ENCODE assay signal across 8 cellular contexts in the genomic region with DNA sequence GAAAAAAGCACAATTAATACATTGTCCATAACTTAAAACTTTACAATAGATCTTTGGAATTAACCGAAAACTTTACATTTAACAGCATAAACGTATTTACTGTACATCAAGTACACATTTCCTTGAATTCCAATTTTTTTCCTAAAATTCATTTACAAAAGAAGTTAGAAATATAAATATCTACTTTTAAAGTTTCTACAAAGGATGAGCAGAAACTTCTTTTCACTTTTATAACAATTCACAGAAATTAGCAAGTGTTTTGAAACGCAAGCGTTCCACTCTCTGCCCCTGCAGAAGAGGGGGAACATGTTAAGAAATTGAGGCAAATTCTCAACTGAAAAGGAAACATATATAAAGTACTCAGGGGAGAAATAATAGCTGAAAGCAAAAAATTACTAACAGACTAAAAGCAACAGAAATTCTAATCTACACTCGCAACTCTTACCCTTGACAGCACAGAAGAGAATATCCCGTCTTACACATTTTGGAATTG. TPM values are rescaled to one million over a fixed set of nuclear protein-coding genes. Genes with fewer than 3 reads are reported as not detected.
DNase-seq lines count a peak whose midpoint lies in the region; ATAC-seq and TF ChIP-seq lines count a peak whose summit lies in the region.

No MANE protein-coding gene starts in this region.

- H3K27me3 Mint-ChIP-seq in HFFc6 (ENCODE audit: insufficient read depth), result peaks cover 2% of the 10 kb centered on the region; the same call in 1 of the 2 replicates
- H3K27me3 Mint-ChIP-seq in activated T-helper 17 cell treated with anti-CD3 and anti-CD28 coated beads, Interleukin-2, amount 50 U/mL, for 72 hours, result no peaks in the 10 kb centered on the region
- H3K27me3 Mint-ChIP-seq in stimulated activated memory B cell treated with anti-CD40 and anti-IgM and Interleukin-4, amounts not matched to agents 10 μg/mL and 1 μg/mL and 100 μg/mL, for 72 hours, result no peaks in the 10 kb centered on the region

- peak overlapping the region; percentile 95 for H3K9ac ChIP-seq in iPS-18a (ENCODE audit: low read length)

- peaks cover 17% of the 10 kb centered on the region for H3K4me1 ChIP-seq in iPS-18a (ENCODE audit: control insufficient read depth, low read depth, low read length)

- DNase-seq in HFFc6, result no peak
- no peak for DNase-seq in MV-4-11 (lab: John Stamatoyannopoulos, UW)
- no peak for DNase-seq in hepatic stellate cell (ENCODE audit: low spot score)

- peak overlapping the region; percentile 89 for H3K4me3 ChIP-seq in iPS-18a (ENCODE audit: low read length)

- H3K36me3 Mint-ChIP-seq in HFFc6 (ENCODE audit: low read depth), result peaks cover 31% of the 10 kb centered on the region
- peaks cover 60% of the 10 kb centered on the region for H3K36me3 Mint-ChIP-seq in activated T-helper 17 cell treated with anti-CD3 and anti-CD28 coated beads, Interleukin-2, amount 50 U/mL, for 72 hours (ENCODE audit: low read depth)
- peaks cover 17% of the 10 kb centered on the region for H3K36me3 Mint-ChIP-seq in stimulated activated memory B cell treated with anti-CD40 and anti-IgM and Interleukin-4, amounts not matched to agents 10 μg/mL and 1 μg/mL and 100 μg/mL, for 72 hours

- no peak overlapping the region for H3K27ac ChIP-seq in iPS-18a (ENCODE audit: low read length)

- peak overlapping the region; percentile 93 for H3K27ac Mint-ChIP-seq in HFFc6
- H3K27ac Mint-ChIP-seq in activated T-helper 17 cell treated with anti-CD3 and anti-CD28 coated beads, Interleukin-2, amount 50 U/mL, for 72 hours, result peak overlapping the region; percentile 96
- H3K27ac Mint-ChIP-seq in stimulated activated memory B cell treated with anti-CD40 and anti-IgM and Interleukin-4, amounts not matched to agents 10 μg/mL and 1 μg/mL and 100 μg/mL, for 72 hours, result peak overlapping the region; percentile 100

- no peak for ATAC-seq in activated T-helper 17 cell treated with anti-CD3 and anti-CD28 coated beads, Interleukin-2, amount 50 U/mL, for 72 hours (replicated peaks)
- no peak for ATAC-seq in stimulated activated memory B cell treated with anti-CD40 and anti-IgM and Interleukin-4, amounts not matched to agents 10 μg/mL and 1 μg/mL and 100 μg/mL, for 72 hours
- ATAC-seq in HG02981 (IDR thresholded peaks at IDR 0.05; ENCODE audit: unreplicated experiment) (no peak), HG03469 (IDR thresholded peaks at IDR 0.05; ENCODE audit: unreplicated experiment) (no peak)

- no peak for TF ChIP-seq CTCF in HFFc6 (IDR thresholded peaks at IDR 0.05)

- H3K4me3 Mint-ChIP-seq in HFFc6, result peak overlapping the region; percentile 94
- peak overlapping the region; percentile 89 for H3K4me3 Mint-ChIP-seq in activated T-helper 17 cell treated with anti-CD3 and anti-CD28 coated beads, Interleukin-2, amount 50 U/mL, for 72 hours
- peak overlapping the region; percentile 97 for H3K4me3 Mint-ChIP-seq in stimulated activated memory B cell treated with anti-CD40 and anti-IgM and Interleukin-4, amounts not matched to agents 10 μg/mL and 1 μg/mL and 100 μg/mL, for 72 hours

- H3K36me3 ChIP-seq in iPS-18a (ENCODE audit: control insufficient read depth, low read depth, low read length), result no peaks in the 10 kb centered on the region

- H3K9me3 ChIP-seq in iPS-18a (ENCODE audit: control insufficient read depth, low read depth, low read length), result peaks cover 4% of the 10 kb centered on the region

- peaks cover 45% of the 10 kb centered on the region for H3K4me1 Mint-ChIP-seq in HFFc6 (ENCODE audit: low read depth)
- H3K4me1 Mint-ChIP-seq in activated T-helper 17 cell treated with anti-CD3 and anti-CD28 coated beads, Interleukin-2, amount 50 U/mL, for 72 hours, result peaks cover 31% of the 10 kb centered on the region
- H3K4me1 Mint-ChIP-seq in stimulated activated memory B cell treated with anti-CD40 and anti-IgM and Interleukin-4, amounts not matched to agents 10 μg/mL and 1 μg/mL and 100 μg/mL, for 72 hours, result peaks cover 53% of the 10 kb centered on the region

- no peaks in the 10 kb centered on the region for H3K27me3 ChIP-seq in iPS-18a (ENCODE audit: control insufficient read depth, insufficient read depth, low read length)

- 0 out of 2 replicates have a peak, but pooled peaks cover 4% of the 10 kb centered on the region for H3K9me3 Mint-ChIP-seq in HFFc6
- H3K9me3 Mint-ChIP-seq in activated T-helper 17 cell treated with anti-CD3 and anti-CD28 coated beads, Interleukin-2, amount 50 U/mL, for 72 hours, result no peaks in the 10 kb centered on the region
- peaks cover 3% of the 10 kb centered on the region for H3K9me3 Mint-ChIP-seq in stimulated activated memory B cell treated with anti-CD40 and anti-IgM and Interleukin-4, amounts not matched to agents 10 μg/mL and 1 μg/mL and 100 μg/mL, for 72 hours

RNA-seq across cellular contexts. Expression of a gene that starts 1.5 kb away (rescaled TPM):
- total RNA-seq in HFFc6 (2021; fragmentation: NEBNext Ultra II Directional; extraction: Animal tissue kit (Norgen Biotek cat#: 25700)), result 10 to 100 TPM; 59.0 to 76.5 (median 67.8) TPM
- 10 to 100 TPM; 39.3 to 49.4 TPM for total RNA-seq in activated T-helper 17 cell treated with anti-CD3 and anti-CD28 coated beads, Interleukin-2, amount 50 U/mL, for 72 hours

RNA-seq across cellular contexts. Expression of a gene that starts 50.4 kb away (rescaled TPM):
- 100 to 1,000 TPM; 165 to 253 (median 205) TPM for total RNA-seq in HFFc6 (2021; fragmentation: NEBNext Ultra II Directional; extraction: Animal tissue kit (Norgen Biotek cat#: 25700))
- 100 to 1,000 TPM; 120 to 260 TPM for total RNA-seq in activated T-helper 17 cell treated with anti-CD3 and anti-CD28 coated beads, Interleukin-2, amount 50 U/mL, for 72 hours
